In the genomic region with DNA sequence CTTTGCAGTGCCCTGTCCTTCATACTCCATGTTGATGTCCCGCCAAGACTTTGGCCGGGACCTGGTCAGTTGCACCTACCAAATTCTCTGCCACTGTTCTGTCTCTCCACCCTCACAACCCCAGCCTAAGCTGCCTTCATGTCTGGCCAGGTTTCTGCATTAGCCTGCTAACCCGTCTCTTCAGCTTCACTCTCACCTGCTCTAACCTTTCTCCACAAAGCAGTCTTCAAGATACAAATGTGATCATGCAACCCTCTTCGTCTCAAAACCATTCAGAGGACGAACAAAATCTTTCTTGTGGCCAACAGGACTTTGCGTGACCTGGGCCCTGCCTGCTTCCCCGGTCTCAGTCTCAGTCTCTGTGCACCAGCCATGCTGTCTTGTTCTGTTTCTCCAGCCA, we compare ENCODE assay signal across 29 cellular contexts.
DNase-seq lines count a peak whose midpoint lies in the region; ATAC-seq, FAIRE-seq and TF ChIP-seq lines count a peak whose summit lies in the region.
"Had no signal": no experiment of that assay in that cellular context is flagged by ENCODE, and none has a peak within 500 bp of the region (broad histone marks: within the 10 kb centered on the region; RNA-seq: fewer than 3 reads in every experiment).

No MANE protein-coding gene starts in this region.

- H4K20me1 ChIP-seq in neural progenitor cell (ENCODE audit: low read depth), result no peaks in the 10 kb centered on the region
- H4K20me1 ChIP-seq: BLaER1 had no signal

- H3K9ac ChIP-seq in endodermal cell (ENCODE audit: extremely low read depth, low read length, poor library complexity, severe bottlenecking), result no peak overlapping the region
- no peak overlapping the region for H3K9ac ChIP-seq in neural progenitor cell
- H3K9ac ChIP-seq: BLaER1 had no signal

- H3K9me3 Mint-ChIP-seq in endodermal cell (peaks cover 17% of the 10 kb centered on the region), neural progenitor cell (peaks cover 20% of the 10 kb centered on the region), type B pancreatic cell (no peaks in the 10 kb centered on the region)

- H3K4me1 Mint-ChIP-seq in endodermal cell (peaks cover 8% of the 10 kb centered on the region), neural progenitor cell (peaks cover 5% of the 10 kb centered on the region), type B pancreatic cell (ENCODE audit: unreplicated experiment) (no peaks in the 10 kb centered on the region)
- H3K4me1 Mint-ChIP-seq: CD4-positive, CD25-positive, alpha-beta regulatory T cell had no signal

- H2AFZ ChIP-seq in neural progenitor cell (replicated peaks), result peak overlapping the region; percentile 6

- H3K36me3 Mint-ChIP-seq in endodermal cell (ENCODE audit: low read depth), result no peaks in the 10 kb centered on the region
- H3K36me3 Mint-ChIP-seq in neural progenitor cell, result peaks cover 1% of the 10 kb centered on the region
- H3K36me3 Mint-ChIP-seq in type B pancreatic cell, result no peaks in the 10 kb centered on the region
- H3K36me3 Mint-ChIP-seq: CD14-positive monocyte; CD4-positive, alpha-beta memory T cell; CD4-positive, CD25-positive, alpha-beta regulatory T cell; CD8-positive, alpha-beta memory T cell had no signal

- no peak for ATAC-seq in gastroesophageal sphincter
- ATAC-seq: GM12878 had no signal

- no peak for TF ChIP-seq EP300 in gastroesophageal sphincter (IDR thresholded peaks at IDR 0.05)

- H3K27me3 ChIP-seq in bronchial epithelial cell (ENCODE audit: control insufficient read depth, insufficient read depth, low read length) (peaks cover 1% of the 10 kb centered on the region), endodermal cell (ENCODE audit: control insufficient read depth, insufficient read depth, low read length, poor library complexity, severe bottlenecking) (peaks cover 5% of the 10 kb centered on the region), neural progenitor cell (no peaks in the 10 kb centered on the region), gastroesophageal sphincter (peaks cover 55% of the 10 kb centered on the region)
- H3K27me3 ChIP-seq: BE2C, BLaER1 had no signal

- H3K4me3 Mint-ChIP-seq in endodermal cell (no peak overlapping the region), neural progenitor cell (no peak overlapping the region), type B pancreatic cell (no peak overlapping the region)
- H3K4me3 Mint-ChIP-seq: CD14-positive monocyte; CD4-positive, alpha-beta memory T cell; CD4-positive, CD25-positive, alpha-beta regulatory T cell; CD8-positive, alpha-beta memory T cell had no signal

- TF ChIP-seq CTCF in bronchial epithelial cell (IDR thresholded peaks at IDR 0.05; ENCODE audit: insufficient read depth, low read length, severe bottlenecking), result no peak
- TF ChIP-seq CTCF in endodermal cell (conservative IDR thresholded peaks at IDR 0.05), result no peak
- TF ChIP-seq CTCF in neural progenitor cell (IDR thresholded peaks at IDR 0.05), result no peak
- no peak for TF ChIP-seq CTCF in type B pancreatic cell (conservative IDR thresholded peaks at IDR 0.05)
- TF ChIP-seq CTCF in gastroesophageal sphincter (IDR thresholded peaks at IDR 0.05), result no peak

- DNase-seq in bronchial epithelial cell (ENCODE audit: low read depth) (no peak), endodermal cell (peak; percentile 38), neural progenitor cell (ENCODE audit: low spot score) (no peak), type B pancreatic cell (ENCODE audit: extremely low spot score, unreplicated experiment) (peak; percentile 16), NCI-H82 treated with DMSO at 0.1 percent for 48 hours (lab: John Stamatoyannopoulos, UW; ENCODE audit: unreplicated experiment) (no peak), NCI-H748 (lab: John Stamatoyannopoulos, UW; ENCODE audit: unreplicated experiment) (no peak)
- DNase-seq in stimulated activated CD4-positive, alpha-beta T cell treated with anti-CD3 and anti-CD28 coated beads, Interleukin-4, amount 100 ng/mL, for 24 hours, result no peak
- DNase-seq: 8988T; ACHN; BE2C; C1 segment of cervical spinal cord; CD4-positive, alpha-beta memory T cell; CD4-positive, CD25-positive, alpha-beta regulatory T cell; CD8-positive, alpha-beta memory T cell; COR-L47; DMS 273 treated with DMSO at 0.1 percent for 48 hours; DMS153; DMS53; DMS79; DND-41; EL; GDM1 had no signal

- TF ChIP-seq POLR2A in gastroesophageal sphincter (IDR thresholded peaks at IDR 0.05), result no peak

- FAIRE-seq in bronchial epithelial cell (lab: Jason Lieb, UNC), result peak; percentile 43
- FAIRE-seq: A204.1, GM12878, GM12892, GM18507 had no signal

- no peak overlapping the region for H3K4me3 ChIP-seq in bronchial epithelial cell (ENCODE audit: low read depth, low read length)
- no peak overlapping the region for H3K4me3 ChIP-seq in endodermal cell (ENCODE audit: low read length)
- no peak overlapping the region for H3K4me3 ChIP-seq in neural progenitor cell
- H3K4me3 ChIP-seq in gastroesophageal sphincter, result no peak overlapping the region
- H3K4me3 ChIP-seq: BLaER1, GM12878 had no signal

- no peaks in the 10 kb centered on the region for H3K79me2 ChIP-seq in neural progenitor cell (ENCODE audit: low read depth)

- peaks cover 3% of the 10 kb centered on the region for H3K4me1 ChIP-seq in endodermal cell (ENCODE audit: control insufficient read depth, insufficient read depth, low read length)
- no peaks in the 10 kb centered on the region for H3K4me1 ChIP-seq in neural progenitor cell
- H3K4me1 ChIP-seq in gastroesophageal sphincter, result no peaks in the 10 kb centered on the region
- H3K4me1 ChIP-seq: BE2C had no signal

- H3K27me3 Mint-ChIP-seq in endodermal cell (ENCODE audit: insufficient read depth) (peaks cover 5% of the 10 kb centered on the region), neural progenitor cell (ENCODE audit: insufficient read depth, low read depth) (no peaks in the 10 kb centered on the region), type B pancreatic cell (peaks cover 14% of the 10 kb centered on the region)

- H3K27ac ChIP-seq in endodermal cell (ENCODE audit: low read depth, low read length) (no peak overlapping the region), neural progenitor cell (no peak overlapping the region), gastroesophageal sphincter (no peak overlapping the region)
- H3K27ac ChIP-seq: BLaER1 had no signal

- peaks cover 12% of the 10 kb centered on the region for H3K9me3 ChIP-seq in endodermal cell (ENCODE audit: control insufficient read depth, low read length)
- peaks cover 5% of the 10 kb centered on the region for H3K9me3 ChIP-seq in neural progenitor cell (ENCODE audit: low read depth)
- peaks cover 0 to 6% (median 2%) of the 10 kb centered on the region in 3 donors for H3K9me3 ChIP-seq in gastroesophageal sphincter
- H3K9me3 ChIP-seq: BE2C had no signal

- WGBS in endodermal cell (ENCODE audit: insufficient coverage in 1 of 2, insufficient read length in 1 of 2), 2 experiments, result 95 to 99% methylated on average over 7 of the region's 7 CpGs
- WGBS in gastroesophageal sphincter (ENCODE audit: low coverage in 1 of 2), 2 donors, result 86 to 88% methylated on average over 5 to 7 of the region's 7 CpGs

- H3F3A ChIP-seq in neural progenitor cell (ENCODE audit: low read depth), result no peaks in the 10 kb centered on the region

- no peak overlapping the region for H3K27ac Mint-ChIP-seq in endodermal cell
- H3K27ac Mint-ChIP-seq in neural progenitor cell, result no peak overlapping the region
- no peak overlapping the region for H3K27ac Mint-ChIP-seq in type B pancreatic cell
- H3K27ac Mint-ChIP-seq: CD14-positive monocyte; CD4-positive, alpha-beta memory T cell; CD4-positive, CD25-positive, alpha-beta regulatory T cell; CD8-positive, alpha-beta memory T cell had no signal

- no peak overlapping the region for H3K4me2 ChIP-seq in neural progenitor cell
- H3K4me2 ChIP-seq: BLaER1 had no signal

- no peaks in the 10 kb centered on the region for H3K36me3 ChIP-seq in bronchial epithelial cell (ENCODE audit: control insufficient read depth, insufficient read depth, low read length)
- H3K36me3 ChIP-seq in endodermal cell (ENCODE audit: control insufficient read depth, insufficient read depth, low read length), result no peaks in the 10 kb centered on the region
- peaks cover 4% of the 10 kb centered on the region for H3K36me3 ChIP-seq in neural progenitor cell
- no peaks in the 10 kb centered on the region for H3K36me3 ChIP-seq in gastroesophageal sphincter
- H3K36me3 ChIP-seq: BE2C, BLaER1 had no signal

Comparison
In these comparisons a context has a peak if more than half of its experiments do, and no peak if none do; other contexts are left out.
1. DNase-seq: peak in endodermal cell (single experiment) and type B pancreatic cell (single experiment); none in bronchial epithelial cell (single experiment), neural progenitor cell (single experiment), NCI-H82 treated with DMSO at 0.1 percent for 48 hours (single experiment), NCI-H748 (single experiment) and stimulated activated CD4-positive, alpha-beta T cell treated with anti-CD3 and anti-CD28 coated beads, Interleukin-4, amount 100 ng/mL, for 24 hours (single experiment).